In genomic region chr18:14100503-14101286, GRCh38 we compare ENCODE assay signal across 13 cellular contexts.
"Had no signal": no experiment of that assay in that cellular context is flagged by ENCODE, and none has a peak within 500 bp of the region (broad histone marks: within the 10 kb centered on the region; RNA-seq: fewer than 3 reads in every experiment).

No MANE protein-coding gene starts in this region.

- H3K27me3 ChIP-seq: cardiac muscle cell, foreskin keratinocyte, right atrium auricular region, tibial artery, vagina had no signal

- DNase-seq: foreskin keratinocyte, immature natural killer cell, left cardiac atrium, lower lobe of right lung, nucleus accumbens, T-cell, tibial artery had no signal

- H3K4me2 ChIP-seq: smooth muscle cell had no signal

- H3K36me3 ChIP-seq: cardiac muscle cell, lower lobe of right lung, right atrium auricular region had no signal

- H3K4me3 ChIP-seq: cardiac muscle cell, lower lobe of right lung, right atrium auricular region, SK-N-MC, smooth muscle cell, tibial artery, vagina had no signal

- H3K27ac ChIP-seq: cardiac muscle cell, foreskin keratinocyte, lower lobe of right lung, right atrium auricular region, SK-N-MC, tibial artery, vagina had no signal

- H3K27ac Mint-ChIP-seq: mesothelial cell of epicardium had no signal

- H3K4me1 Mint-ChIP-seq: mesothelial cell of epicardium had no signal

- H3K4me1 ChIP-seq: foreskin keratinocyte, lower lobe of right lung, right atrium auricular region, tibial artery, vagina had no signal

- ATAC-seq: foreskin keratinocyte, left cardiac atrium, lower lobe of right lung had no signal

- H3K4me3 Mint-ChIP-seq: mesothelial cell of epicardium, T-cell had no signal

- H3K9me3 ChIP-seq: vagina had no signal

- H3K27me3 Mint-ChIP-seq: T-cell had no signal
